10 cellular contexts compared by ENCODE assay signal in the genomic region with DNA sequence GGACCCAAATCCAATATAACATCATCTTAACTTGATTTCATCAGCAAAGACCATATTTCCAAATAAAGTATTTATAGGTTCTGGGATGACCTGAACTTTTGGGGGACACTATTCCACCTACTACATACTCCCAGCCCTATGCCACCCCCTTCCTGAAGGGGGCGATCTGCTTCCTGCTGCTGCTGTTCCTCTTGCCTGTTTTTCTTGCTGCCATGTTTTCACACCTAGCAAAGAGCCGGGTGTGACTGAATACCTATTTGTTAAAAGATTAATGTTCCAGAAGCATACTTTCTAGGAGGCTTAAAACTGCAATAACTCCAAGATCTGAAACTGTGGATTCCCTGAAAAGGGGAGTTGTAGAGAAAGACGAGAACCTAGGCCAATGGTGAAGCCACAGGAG.
A peak's percentile ranks its signal among the peaks of the same experiment; 100 is the strongest.
DNase-seq lines count a peak whose midpoint lies in the region; ATAC-seq and TF ChIP-seq lines count a peak whose summit lies in the region.
"Had no signal": no experiment of that assay in that cellular context is flagged by ENCODE, and none has a peak within 500 bp of the region (broad histone marks: within the 10 kb centered on the region; RNA-seq: fewer than 3 reads in every experiment).

No MANE protein-coding gene starts in this region.

- H3K36me3 ChIP-seq in cardiac muscle cell: no peaks in the 10 kb centered on the region
- no peaks in the 10 kb centered on the region for H3K36me3 ChIP-seq in MM.1S (replicated peaks; ENCODE audit: insufficient read depth, low read length)

- no peak for ATAC-seq in left cardiac atrium
- ATAC-seq in central memory CD8-positive, alpha-beta T cell (replicated peaks; ENCODE audit: extremely low read depth, poor library complexity, severe bottlenecking): no peak
- no peak for ATAC-seq in HG03196 (IDR thresholded peaks at IDR 0.05; ENCODE audit: unreplicated experiment)

- H4K20me1 ChIP-seq in MM.1S (ENCODE audit: insufficient read depth, low read length): no peaks in the 10 kb centered on the region

- no peak for DNase-seq in cardiac muscle cell (ENCODE audit: low read depth in 1 of 2, low spot score in 1 of 2)
- DNase-seq in left cardiac atrium: no peak
- DNase-seq in MM.1S: no peak
- no peak for DNase-seq in central memory CD8-positive, alpha-beta T cell (ENCODE audit: low spot score in 2 of 2)
- no peak for DNase-seq in type B pancreatic cell (ENCODE audit: extremely low spot score, unreplicated experiment)
- no peak for DNase-seq in NCI-H1694 (lab: John Stamatoyannopoulos, UW)
- DNase-seq in NCI-H2081 (lab: John Stamatoyannopoulos, UW): no peak
- DNase-seq: NCI-H187 had no signal

- H3K79me2 ChIP-seq in MM.1S (ENCODE audit: low read length): no peaks in the 10 kb centered on the region

- H3K27ac ChIP-seq in cardiac muscle cell (no peak overlapping the region), MM.1S (ENCODE audit: low read length) (peak overlapping the region; percentile 83)

- TF ChIP-seq CTCF in cardiac muscle cell (IDR thresholded peaks at IDR 0.05; ENCODE audit: low read depth, low read length): peak; percentile 6
- TF ChIP-seq CTCF in MM.1S (IDR thresholded peaks at IDR 0.05; ENCODE audit: low read length): peak; percentile 73
- TF ChIP-seq CTCF in type B pancreatic cell (conservative IDR thresholded peaks at IDR 0.05): peak; percentile 47

- peak overlapping the region; percentile 10 for H3K27ac Mint-ChIP-seq in central memory CD8-positive, alpha-beta T cell (ENCODE audit: low read depth)
- H3K27ac Mint-ChIP-seq in type B pancreatic cell: no peak overlapping the region

- no peak overlapping the region for H2AFZ ChIP-seq in MM.1S (ENCODE audit: low read length)

- peaks cover 2% of the 10 kb centered on the region for H3K36me3 Mint-ChIP-seq in central memory CD8-positive, alpha-beta T cell (ENCODE audit: insufficient read depth)
- no peaks in the 10 kb centered on the region for H3K36me3 Mint-ChIP-seq in type B pancreatic cell

- peak overlapping the region; percentile 42; the same call in 1 of the 2 replicates for H3K4me2 ChIP-seq in MM.1S (ENCODE audit: low read depth, low read length)

- no peaks in the 10 kb centered on the region for H3K27me3 Mint-ChIP-seq in central memory CD8-positive, alpha-beta T cell
- H3K27me3 Mint-ChIP-seq in type B pancreatic cell: no peaks in the 10 kb centered on the region

- no peaks in the 10 kb centered on the region for H3K27me3 ChIP-seq in cardiac muscle cell
- H3K27me3 ChIP-seq in MM.1S (replicated peaks; ENCODE audit: insufficient read depth, low read length): no peaks in the 10 kb centered on the region

- H3F3A ChIP-seq in MM.1S (ENCODE audit: insufficient read depth, low read length): no peaks in the 10 kb centered on the region

- H3K9me3 ChIP-seq in cardiac muscle cell (ENCODE audit: low read depth) (no peaks in the 10 kb centered on the region), MM.1S (replicated peaks; ENCODE audit: insufficient read depth, low read length) (no peaks in the 10 kb centered on the region)

- peak overlapping the region; percentile 53 for H3K9ac ChIP-seq in MM.1S (ENCODE audit: low read length)

- H3K4me3 Mint-ChIP-seq in central memory CD8-positive, alpha-beta T cell: no peak overlapping the region
- H3K4me3 Mint-ChIP-seq in type B pancreatic cell: no peak overlapping the region

- intact Hi-C loops in left cardiac atrium (cut with DNase I): no loop called here

- no peaks in the 10 kb centered on the region for H3K9me3 Mint-ChIP-seq in central memory CD8-positive, alpha-beta T cell
- no peaks in the 10 kb centered on the region for H3K9me3 Mint-ChIP-seq in type B pancreatic cell

- H3K9me2 ChIP-seq in MM.1S (replicated peaks; ENCODE audit: insufficient read depth, low read length): no peaks in the 10 kb centered on the region

- H3K4me1 ChIP-seq in cardiac muscle cell (ENCODE audit: low read depth) (no peaks in the 10 kb centered on the region), MM.1S (ENCODE audit: low read length) (peaks cover 31% of the 10 kb centered on the region)

- H3K4me3 ChIP-seq in cardiac muscle cell (no peak overlapping the region), MM.1S (ENCODE audit: low read length) (no peak overlapping the region)
- H3K4me3 ChIP-seq: skin epidermis had no signal

- H3K4me1 Mint-ChIP-seq in central memory CD8-positive, alpha-beta T cell: peaks cover 10% of the 10 kb centered on the region
- H3K4me1 Mint-ChIP-seq in type B pancreatic cell (ENCODE audit: unreplicated experiment): peaks cover 27% of the 10 kb centered on the region

Comparison
In these comparisons a context has a peak if more than half of its experiments do, and no peak if none do; other contexts are left out.
1. CTCF ChIP-seq: peak in every context shown above with its lines; median percentile 73 in MM.1S; 47 in type B pancreatic cell; 6 in cardiac muscle cell.